In the genomic region with DNA sequence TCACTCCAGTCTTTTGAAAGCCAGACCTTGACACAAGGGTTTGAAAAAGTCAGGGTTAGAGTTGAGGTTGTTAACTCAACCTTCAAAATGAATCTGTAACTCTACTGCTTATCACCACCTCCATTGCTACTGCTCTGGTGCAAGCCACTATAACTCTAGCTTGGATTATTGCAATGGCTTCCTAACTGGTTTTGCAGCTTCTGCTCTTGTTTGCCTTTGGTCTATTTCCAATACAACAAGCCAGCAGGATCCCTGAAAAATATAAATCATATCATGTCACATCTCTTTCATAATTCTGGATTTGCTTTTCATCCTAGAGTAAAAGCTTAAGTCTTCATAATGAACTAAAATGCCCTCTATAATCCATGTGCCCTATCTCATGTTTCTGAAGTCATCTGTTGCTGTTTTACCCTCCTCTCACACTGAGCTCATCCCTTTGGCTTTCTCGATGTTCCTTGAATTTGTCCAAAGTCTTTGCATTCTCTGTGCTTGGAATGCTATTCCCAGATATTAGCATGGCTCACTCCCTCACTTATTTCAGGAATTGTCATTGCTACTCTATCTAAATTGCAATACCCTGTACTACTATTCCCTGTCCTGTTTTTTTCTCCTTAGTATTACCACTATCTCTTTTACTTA, we compare ENCODE assay signal across 18 cellular contexts. TPM values are rescaled to one million over a fixed set of nuclear protein-coding genes. Genes with fewer than 3 reads are reported as not detected.
"Had no signal": no experiment of that assay in that cellular context is flagged by ENCODE, and none has a peak within 500 bp of the region (broad histone marks: within the 10 kb centered on the region; RNA-seq: fewer than 3 reads in every experiment).

No MANE protein-coding gene starts in this region.

- H3K36me3 Mint-ChIP-seq: WTC11 had no signal

- H3K9me3 ChIP-seq: esophagus muscularis mucosa, heart right ventricle, lower lobe of right lung, ovary, sigmoid colon, thoracic aorta had no signal

- H3K4me3 Mint-ChIP-seq: activated naive CD8-positive, alpha-beta T cell treated with anti-CD3 and anti-CD28 coated beads for 36 hours; neural crest cell; stimulated activated naive CD8-positive, alpha-beta T cell treated with anti-CD3 and anti-CD28 coated beads, Interleukin-15, amount 100 ng/mL, for 72 hours; T-helper 17 cell; WTC11 had no signal

- H3K36me3 ChIP-seq: esophagus muscularis mucosa, heart right ventricle, lower lobe of right lung, ovary, sigmoid colon, thoracic aorta had no signal

- H3K27ac ChIP-seq: esophagus muscularis mucosa, heart right ventricle, lower lobe of right lung, ovary, sigmoid colon, thoracic aorta had no signal

- H3K4me1 ChIP-seq: esophagus muscularis mucosa, lower lobe of right lung, sigmoid colon had no signal

- H3K4me3 ChIP-seq: esophagus muscularis mucosa, heart right ventricle, lower lobe of right lung, ovary, sigmoid colon, thoracic aorta had no signal

- H3K9me3 Mint-ChIP-seq: activated naive CD8-positive, alpha-beta T cell treated with anti-CD3 and anti-CD28 coated beads for 36 hours; stimulated activated naive CD8-positive, alpha-beta T cell treated with anti-CD3 and anti-CD28 coated beads, Interleukin-15, amount 100 ng/mL, for 72 hours; WTC11 had no signal

- DNase-seq: activated CD4-positive, alpha-beta T cell treated with anti-CD3 and anti-CD28 coated beads for 4 hours; activated naive CD8-positive, alpha-beta T cell treated with anti-CD3 and anti-CD28 coated beads for 36 hours; heart right ventricle; left cardiac atrium; lower lobe of right lung; ovary; sigmoid colon; stimulated activated CD4-positive, alpha-beta T cell treated with anti-CD3 and anti-CD28 coated beads, Interleukin-1b, Interleukin-23, amount 100 ng/mL, for 48 hours; stimulated activated naive CD8-positive, alpha-beta T cell treated with anti-CD3 and anti-CD28 coated beads, Interleukin-15, amount 100 ng/mL, for 72 hours; T-helper 17 cell had no signal

- H3K27me3 ChIP-seq: esophagus muscularis mucosa, heart right ventricle, ovary, sigmoid colon had no signal

- H3K27ac Mint-ChIP-seq: activated naive CD8-positive, alpha-beta T cell treated with anti-CD3 and anti-CD28 coated beads for 36 hours; stimulated activated naive CD8-positive, alpha-beta T cell treated with anti-CD3 and anti-CD28 coated beads, Interleukin-15, amount 100 ng/mL, for 72 hours; T-helper 17 cell; WTC11 had no signal

- H3K27me3 Mint-ChIP-seq: activated naive CD8-positive, alpha-beta T cell treated with anti-CD3 and anti-CD28 coated beads for 36 hours; stimulated activated naive CD8-positive, alpha-beta T cell treated with anti-CD3 and anti-CD28 coated beads, Interleukin-15, amount 100 ng/mL, for 72 hours had no signal

- ATAC-seq: heart right ventricle; left cardiac atrium; lower lobe of right lung; stimulated activated naive CD8-positive, alpha-beta T cell treated with anti-CD3 and anti-CD28 coated beads, Interleukin-15, amount 100 ng/mL, for 72 hours; T-helper 17 cell; WTC11 had no signal

RNA-seq across cellular contexts. Expression of a gene that starts 11.0 kb away (rescaled TPM):
- total RNA-seq: activated naive CD8-positive, alpha-beta T cell treated with anti-CD3 and anti-CD28 coated beads for 36 hours; chondrocyte; dermis microvascular lymphatic vessel endothelial cell; frontal cortex; heart right ventricle; left cardiac atrium; lower lobe of right lung; neural crest cell; sigmoid colon had no signal
- polyA plus RNA-seq: heart right ventricle, ovary, sigmoid colon had no signal

RNA-seq across cellular contexts. Expression of a gene that starts 23.5 kb away (rescaled TPM):
- total RNA-seq: activated naive CD8-positive, alpha-beta T cell treated with anti-CD3 and anti-CD28 coated beads for 36 hours; chondrocyte; dermis microvascular lymphatic vessel endothelial cell; frontal cortex; lower lobe of right lung; neural crest cell; ureter had no signal
- polyA plus RNA-seq: heart right ventricle, ovary, sigmoid colon had no signal

RNA-seq across cellular contexts. Expression of a gene that starts 45.6 kb away (rescaled TPM):
- total RNA-seq: chondrocyte, dermis microvascular lymphatic vessel endothelial cell, neural crest cell had no signal
